In genomic region chr14:104728631-104729030, GRCh38 we compare ENCODE assay signal across 30 cellular contexts.
"Had no signal": no experiment of that assay in that cellular context is flagged by ENCODE, and none has a peak within 500 bp of the region (broad histone marks: within the 10 kb centered on the region; RNA-seq: fewer than 3 reads in every experiment).

No MANE protein-coding gene starts in this region.

- FAIRE-seq: colon, islet of Langerhans, pancreas had no signal

- H3K4me1 Mint-ChIP-seq: activated CD4-positive, alpha-beta memory T cell treated with anti-CD3 and anti-CD28 coated beads, Interleukin-2, amount 10 ng/mL, durations not matched to agents 7 days and 5 days had no signal

- H3K9me3 Mint-ChIP-seq: activated CD4-positive, alpha-beta memory T cell treated with anti-CD3 and anti-CD28 coated beads, Interleukin-2, amount 10 ng/mL, durations not matched to agents 7 days and 5 days; activated CD4-positive, alpha-beta T cell treated with anti-CD3 and anti-CD28 coated beads, Interleukin-2, amount 10 ng/mL, durations not matched to agents 24 days and 14 days; activated T-helper 2 cell treated with anti-CD3 and anti-CD28 coated beads, Interferon-gamma antibody, Interleukin-2, Interleukin-4, amounts not matched to agents 10 μg/mL and 5 μg/mL and 100 μg/mL, durations not matched to agents 14 hours and 24 hours and 36 hours; mesothelial cell of epicardium; naive B cell; nephron progenitor cell; type B pancreatic cell had no signal

- H3K27me3 ChIP-seq: body of pancreas, esophagus squamous epithelium, pancreas, testis had no signal

- H3K36me3 Mint-ChIP-seq: activated CD8-positive, alpha-beta memory T cell treated with anti-CD3 and anti-CD28 coated beads, Interleukin-2, amount 10 ng/mL, durations not matched to agents 7 days and 5 days; activated naive CD8-positive, alpha-beta T cell; mesothelial cell of epicardium; naive B cell; type B pancreatic cell had no signal

- H3K4me3 Mint-ChIP-seq: activated CD4-positive, alpha-beta memory T cell treated with anti-CD3 and anti-CD28 coated beads, Interleukin-2, amount 10 ng/mL, durations not matched to agents 7 days and 5 days; activated CD4-positive, alpha-beta T cell treated with anti-CD3 and anti-CD28 coated beads, Interleukin-2, amount 10 ng/mL, durations not matched to agents 24 days and 14 days; activated CD8-positive, alpha-beta memory T cell treated with anti-CD3 and anti-CD28 coated beads, Interleukin-2, amount 10 ng/mL, durations not matched to agents 7 days and 5 days; activated naive CD8-positive, alpha-beta T cell; mesothelial cell of epicardium; naive B cell; nephron progenitor cell; T-helper 17 cell; type B pancreatic cell had no signal

- H3K36me3 ChIP-seq: esophagus squamous epithelium, left lung, pancreas, prostate gland, spleen, WERI-Rb-1 had no signal

- DNase-seq: activated CD4-positive, alpha-beta memory T cell treated with anti-CD3 and anti-CD28 coated beads, Interleukin-2, amount 10 ng/mL, durations not matched to agents 7 days and 5 days; activated CD4-positive, alpha-beta T cell treated with anti-CD3 and anti-CD28 coated beads, Interleukin-2, amount 10 ng/mL, durations not matched to agents 24 days and 14 days; activated CD8-positive, alpha-beta memory T cell treated with anti-CD3 and anti-CD28 coated beads, Interleukin-2, amount 10 ng/mL, durations not matched to agents 7 days and 5 days; activated T-cell treated with anti-CD3 and anti-CD28 coated beads, Interleukin-2, amount 50 U/mL, for 48 hours; anterior cingulate cortex; body of pancreas; dermis blood vessel endothelial cell; effector CD4-positive, alpha-beta T cell; esophagus squamous epithelium; foreskin melanocyte; left lung; naive B cell; nephron progenitor cell; nucleus accumbens; spleen; stimulated activated naive CD8-positive, alpha-beta T cell treated with anti-CD3 and anti-CD28 coated beads, Interleukin-15, Interleukin-2, amounts not matched to agents 100 U/mL and 50 U/mL, for 24 hours; T-helper 17 cell; T1000; WERI-Rb-1 had no signal

- H3K9me3 ChIP-seq: body of pancreas, esophagus squamous epithelium, left lung, pancreas, prostate gland, spleen, testis had no signal

- H3K4me1 ChIP-seq: pancreas, prostate gland had no signal

- H3K27me3 Mint-ChIP-seq: activated CD4-positive, alpha-beta memory T cell treated with anti-CD3 and anti-CD28 coated beads, Interleukin-2, amount 10 ng/mL, durations not matched to agents 7 days and 5 days; activated CD8-positive, alpha-beta memory T cell treated with anti-CD3 and anti-CD28 coated beads, Interleukin-2, amount 10 ng/mL, durations not matched to agents 7 days and 5 days; activated naive CD8-positive, alpha-beta T cell; T-helper 17 cell had no signal

- ATAC-seq: activated CD4-positive, CD25-positive, alpha-beta regulatory T cell treated with anti-CD3 and anti-CD28 coated beads, Interleukin-2, amount 50 U/mL, for 24 hours; activated CD8-positive, alpha-beta memory T cell treated with anti-CD3 and anti-CD28 coated beads, Interleukin-2, amount 10 ng/mL, durations not matched to agents 7 days and 5 days; body of pancreas; left lung; pancreas; stimulated activated naive CD8-positive, alpha-beta T cell treated with anti-CD3 and anti-CD28 coated beads, Interleukin-15, Interleukin-2, amounts not matched to agents 100 U/mL and 50 U/mL, for 24 hours; T-helper 17 cell had no signal

- H3K4me3 ChIP-seq: body of pancreas, esophagus squamous epithelium, left lung, pancreas, prostate gland, spleen had no signal

- H3K27ac ChIP-seq: body of pancreas, epithelial cell of prostate, esophagus squamous epithelium, left lung, pancreas, prostate gland, spleen, testis, WERI-Rb-1 had no signal

- H3K27ac Mint-ChIP-seq: activated CD4-positive, alpha-beta memory T cell treated with anti-CD3 and anti-CD28 coated beads, Interleukin-2, amount 10 ng/mL, durations not matched to agents 7 days and 5 days; activated CD4-positive, alpha-beta T cell treated with anti-CD3 and anti-CD28 coated beads, Interleukin-2, amount 10 ng/mL, durations not matched to agents 24 days and 14 days; activated CD8-positive, alpha-beta memory T cell treated with anti-CD3 and anti-CD28 coated beads, Interleukin-2, amount 10 ng/mL, durations not matched to agents 7 days and 5 days; activated naive CD8-positive, alpha-beta T cell; activated T-helper 2 cell treated with anti-CD3 and anti-CD28 coated beads, Interferon-gamma antibody, Interleukin-2, Interleukin-4, amounts not matched to agents 10 μg/mL and 5 μg/mL and 100 μg/mL, durations not matched to agents 14 hours and 24 hours and 36 hours; nephron progenitor cell; T-helper 17 cell had no signal
